28 cellular contexts compared by ENCODE assay signal in the genomic region with DNA sequence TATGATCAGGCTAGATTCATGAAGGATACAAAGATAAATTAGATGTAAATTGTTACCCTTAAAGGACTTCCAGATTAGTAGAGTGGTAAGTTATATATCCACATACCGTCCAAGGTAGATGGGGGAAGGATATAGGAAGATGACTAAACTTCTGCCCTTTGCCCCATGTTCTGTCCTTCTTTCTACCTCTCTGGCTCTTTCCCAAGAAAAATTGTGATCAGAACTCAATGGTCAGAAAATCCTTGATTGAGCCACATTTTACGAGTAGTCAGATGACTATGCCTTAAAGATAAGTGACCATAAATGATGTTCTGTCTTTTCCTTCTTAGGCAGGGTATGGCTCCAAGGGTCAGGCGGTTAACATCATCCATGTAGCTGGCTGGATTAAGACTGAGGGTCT.
"Had no signal": no experiment of that assay in that cellular context is flagged by ENCODE, and none has a peak within 500 bp of the region (broad histone marks: within the 10 kb centered on the region; RNA-seq: fewer than 3 reads in every experiment).

No MANE protein-coding gene starts in this region.

- H3K27ac ChIP-seq: stomach, suprapubic skin, testis, thoracic aorta, thyroid gland, tibial artery, tibial nerve, transverse colon, upper lobe of left lung, upper lobe of right lung, uterus, vagina had no signal

- ATAC-seq: stimulated activated effector memory CD8-positive, alpha-beta T cell treated with anti-CD3 and anti-CD28 coated beads, Interleukin-12 subunit alpha, Interleukin-12 subunit beta, amount 100 ng/mL, for 72 hours; stimulated activated memory B cell treated with anti-CD40 and anti-IgM and Interleukin-4, amounts not matched to agents 10 μg/mL and 1 μg/mL and 100 μg/mL, for 72 hours; stimulated activated naive B cell treated with anti-CD40 and anti-IgM and Interleukin-4, amounts not matched to agents 10 μg/mL and 1 μg/mL and 100 μg/mL, for 72 hours; stimulated activated naive CD8-positive, alpha-beta T cell treated with anti-CD3 and anti-CD28 coated beads, Interleukin-15, amount 100 ng/mL, for 72 hours; stimulated activated naive CD8-positive, alpha-beta T cell treated with anti-CD3 and anti-CD28 coated beads, Interleukin-15, Interleukin-2, amounts not matched to agents 100 U/mL and 50 U/mL, for 24 hours; upper lobe of right lung had no signal

- DNase-seq: stimulated activated CD4-positive, alpha-beta T cell treated with anti-CD3 and anti-CD28 coated beads, Interleukin-2, amount 100 ng/mL, for 48 hours; stimulated activated CD4-positive, alpha-beta T cell treated with anti-CD3 and anti-CD28 coated beads, Interleukin-4, amount 100 ng/mL, for 1 hour; stimulated activated CD4-positive, alpha-beta T cell treated with anti-CD3 and anti-CD28 coated beads, Interleukin-4, amount 100 ng/mL, for 24 hours; stimulated activated CD4-positive, alpha-beta T cell treated with anti-CD3 and anti-CD28 coated beads, Interleukin-4, amount 100 ng/mL, for 4 hours; stimulated activated CD8-positive, alpha-beta memory T cell treated with anti-CD3 and anti-CD28 coated beads, Interleukin-4, amount 100 ng/mL, for 48 hours; stimulated activated naive B cell treated with anti-CD40 and anti-IgM and Interleukin-4, amounts not matched to agents 10 μg/mL and 1 μg/mL and 100 μg/mL, for 72 hours; stimulated activated naive CD4-positive, alpha-beta T cell; stimulated activated naive CD4-positive, alpha-beta T cell treated with Interleukin-2 at 50 U/mL for 16 hours; stimulated activated naive CD8-positive, alpha-beta T cell treated with anti-CD3 and anti-CD28 coated beads, Interleukin-15, amount 100 ng/mL, for 72 hours; stimulated activated naive CD8-positive, alpha-beta T cell treated with anti-CD3 and anti-CD28 coated beads, Interleukin-15, Interleukin-2, amounts not matched to agents 100 U/mL and 50 U/mL, for 24 hours; stomach; substantia nigra; testis; thyroid gland; tibial artery; transverse colon; trophoblast cell; upper lobe of left lung; upper lobe of right lung; uterus had no signal

- H3K9me3 ChIP-seq: suprapubic skin, testis, thoracic aorta, thyroid gland, tibial artery, tibial nerve, transverse colon, upper lobe of left lung, upper lobe of right lung, uterus, vagina had no signal

- H3K4me3 ChIP-seq: stomach, suprapubic skin, testis, thoracic aorta, thyroid gland, tibial artery, tibial nerve, transverse colon, upper lobe of left lung, upper lobe of right lung, uterus, vagina had no signal

- H3K27ac Mint-ChIP-seq: stimulated activated effector memory CD8-positive, alpha-beta T cell treated with anti-CD3 and anti-CD28 coated beads, Interleukin-12 subunit alpha, Interleukin-12 subunit beta, amount 100 ng/mL, for 72 hours; stimulated activated memory B cell treated with anti-CD40 and anti-IgM and Interleukin-4, amounts not matched to agents 10 μg/mL and 1 μg/mL and 100 μg/mL, for 72 hours; stimulated activated naive B cell treated with anti-CD40 and anti-IgM and Interleukin-4, amounts not matched to agents 10 μg/mL and 1 μg/mL and 100 μg/mL, for 72 hours; stimulated activated naive CD8-positive, alpha-beta T cell treated with anti-CD3 and anti-CD28 coated beads, Interleukin-15, amount 100 ng/mL, for 72 hours; stimulated activated naive CD8-positive, alpha-beta T cell treated with anti-CD3 and anti-CD28 coated beads, Interleukin-15, Interleukin-2, amounts not matched to agents 100 ng/mL and 50 ng/mL, for 24 hours had no signal

- H3K9me3 Mint-ChIP-seq: stimulated activated memory B cell treated with anti-CD40 and anti-IgM and Interleukin-4, amounts not matched to agents 10 μg/mL and 1 μg/mL and 100 μg/mL, for 72 hours; stimulated activated naive CD8-positive, alpha-beta T cell treated with anti-CD3 and anti-CD28 coated beads, Interleukin-15, Interleukin-2, amounts not matched to agents 100 ng/mL and 50 ng/mL, for 24 hours had no signal

- H3K36me3 ChIP-seq: stomach, suprapubic skin, thoracic aorta, thyroid gland, tibial artery, tibial nerve, transverse colon, upper lobe of left lung, upper lobe of right lung, uterus, vagina had no signal

- H3K4me1 ChIP-seq: testis, thyroid gland, transverse colon, upper lobe of right lung, uterus, vagina had no signal

- FAIRE-seq: urothelium cell line had no signal

- H3K4me3 Mint-ChIP-seq: stimulated activated effector memory CD8-positive, alpha-beta T cell treated with anti-CD3 and anti-CD28 coated beads, Interleukin-12 subunit alpha, Interleukin-12 subunit beta, amount 100 ng/mL, for 72 hours; stimulated activated memory B cell treated with anti-CD40 and anti-IgM and Interleukin-4, amounts not matched to agents 10 μg/mL and 1 μg/mL and 100 μg/mL, for 72 hours; stimulated activated naive B cell treated with anti-CD40 and anti-IgM and Interleukin-4, amounts not matched to agents 10 μg/mL and 1 μg/mL and 100 μg/mL, for 72 hours; stimulated activated naive CD8-positive, alpha-beta T cell treated with anti-CD3 and anti-CD28 coated beads, Interleukin-15, amount 100 ng/mL, for 72 hours; stimulated activated naive CD8-positive, alpha-beta T cell treated with anti-CD3 and anti-CD28 coated beads, Interleukin-15, Interleukin-2, amounts not matched to agents 100 ng/mL and 50 ng/mL, for 24 hours had no signal

- H3K36me3 Mint-ChIP-seq: stimulated activated effector memory CD8-positive, alpha-beta T cell treated with anti-CD3 and anti-CD28 coated beads, Interleukin-12 subunit alpha, Interleukin-12 subunit beta, amount 100 ng/mL, for 72 hours; stimulated activated memory B cell treated with anti-CD40 and anti-IgM and Interleukin-4, amounts not matched to agents 10 μg/mL and 1 μg/mL and 100 μg/mL, for 72 hours had no signal

- H3K27me3 ChIP-seq: testis, uterus, vagina had no signal
